ENCODE assay signal across 1 cellular context in genomic region chr11:119095066-119095880, GRCh38.
TF ChIP-seq lines count a peak whose summit lies in the region.

No MANE protein-coding gene starts in this region.

TF ChIP-seq in GM12878, 131 proteins besides CTCF, POLR2A, EP300 and RAD21 (continued from another document and continues in another):
- peak; percentile 88 for TF ChIP-seq IRF3 (IDR thresholded peaks at IDR 0.05)
- peak; percentile 57; the same call in 1 of the 2 replicates for TF ChIP-seq CREM (IDR thresholded peaks at IDR 0.05; ENCODE audit: low read depth)
- TF ChIP-seq, protein P1, sequence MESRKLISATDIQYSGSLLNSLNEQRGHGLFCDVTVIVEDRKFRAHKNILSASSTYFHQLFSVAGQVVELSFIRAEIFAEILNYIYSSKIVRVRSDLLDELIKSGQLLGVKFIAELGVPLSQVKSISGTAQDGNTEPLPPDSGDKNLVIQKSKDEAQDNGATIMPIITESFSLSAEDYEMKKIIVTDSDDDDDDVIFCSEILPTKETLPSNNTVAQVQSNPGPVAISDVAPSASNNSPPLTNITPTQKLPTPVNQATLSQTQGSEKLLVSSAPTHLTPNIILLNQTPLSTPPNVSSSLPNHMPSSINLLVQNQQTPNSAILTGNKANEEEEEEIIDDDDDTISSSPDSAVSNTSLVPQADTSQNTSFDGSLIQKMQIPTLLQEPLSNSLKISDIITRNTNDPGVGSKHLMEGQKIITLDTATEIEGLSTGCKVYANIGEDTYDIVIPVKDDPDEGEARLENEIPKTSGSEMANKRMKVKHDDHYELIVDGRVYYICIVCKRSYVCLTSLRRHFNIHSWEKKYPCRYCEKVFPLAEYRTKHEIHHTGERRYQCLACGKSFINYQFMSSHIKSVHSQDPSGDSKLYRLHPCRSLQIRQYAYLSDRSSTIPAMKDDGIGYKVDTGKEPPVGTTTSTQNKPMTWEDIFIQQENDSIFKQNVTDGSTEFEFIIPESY (IDR thresholded peaks at IDR 0.05), result no peak
- no peak for TF ChIP-seq REST (IDR thresholded peaks at IDR 0.05; ENCODE audit: low read depth, low read length)
- TF ChIP-seq, protein P2, sequence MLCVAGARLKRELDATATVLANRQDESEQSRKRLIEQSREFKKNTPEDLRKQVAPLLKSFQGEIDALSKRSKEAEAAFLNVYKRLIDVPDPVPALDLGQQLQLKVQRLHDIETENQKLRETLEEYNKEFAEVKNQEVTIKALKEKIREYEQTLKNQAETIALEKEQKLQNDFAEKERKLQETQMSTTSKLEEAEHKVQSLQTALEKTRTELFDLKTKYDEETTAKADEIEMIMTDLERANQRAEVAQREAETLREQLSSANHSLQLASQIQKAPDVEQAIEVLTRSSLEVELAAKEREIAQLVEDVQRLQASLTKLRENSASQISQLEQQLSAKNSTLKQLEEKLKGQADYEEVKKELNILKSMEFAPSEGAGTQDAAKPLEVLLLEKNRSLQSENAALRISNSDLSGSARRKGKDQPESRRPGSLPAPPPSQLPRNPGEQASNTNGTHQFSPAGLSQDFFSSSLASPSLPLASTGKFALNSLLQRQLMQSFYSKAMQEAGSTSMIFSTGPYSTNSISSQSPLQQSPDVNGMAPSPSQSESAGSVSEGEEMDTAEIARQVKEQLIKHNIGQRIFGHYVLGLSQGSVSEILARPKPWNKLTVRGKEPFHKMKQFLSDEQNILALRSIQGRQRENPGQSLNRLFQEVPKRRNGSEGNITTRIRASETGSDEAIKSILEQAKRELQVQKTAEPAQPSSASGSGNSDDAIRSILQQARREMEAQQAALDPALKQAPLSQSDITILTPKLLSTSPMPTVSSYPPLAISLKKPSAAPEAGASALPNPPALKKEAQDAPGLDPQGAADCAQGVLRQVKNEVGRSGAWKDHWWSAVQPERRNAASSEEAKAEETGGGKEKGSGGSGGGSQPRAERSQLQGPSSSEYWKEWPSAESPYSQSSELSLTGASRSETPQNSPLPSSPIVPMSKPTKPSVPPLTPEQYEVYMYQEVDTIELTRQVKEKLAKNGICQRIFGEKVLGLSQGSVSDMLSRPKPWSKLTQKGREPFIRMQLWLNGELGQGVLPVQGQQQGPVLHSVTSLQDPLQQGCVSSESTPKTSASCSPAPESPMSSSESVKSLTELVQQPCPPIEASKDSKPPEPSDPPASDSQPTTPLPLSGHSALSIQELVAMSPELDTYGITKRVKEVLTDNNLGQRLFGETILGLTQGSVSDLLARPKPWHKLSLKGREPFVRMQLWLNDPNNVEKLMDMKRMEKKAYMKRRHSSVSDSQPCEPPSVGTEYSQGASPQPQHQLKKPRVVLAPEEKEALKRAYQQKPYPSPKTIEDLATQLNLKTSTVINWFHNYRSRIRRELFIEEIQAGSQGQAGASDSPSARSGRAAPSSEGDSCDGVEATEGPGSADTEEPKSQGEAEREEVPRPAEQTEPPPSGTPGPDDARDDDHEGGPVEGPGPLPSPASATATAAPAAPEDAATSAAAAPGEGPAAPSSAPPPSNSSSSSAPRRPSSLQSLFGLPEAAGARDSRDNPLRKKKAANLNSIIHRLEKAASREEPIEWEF (IDR thresholded peaks at IDR 0.05; ENCODE audit: insufficient replicate concordance, low read depth, low read length), result peak; percentile 36
- no peak for TF ChIP-seq HDAC2 (IDR thresholded peaks at IDR 0.05)
- peak; percentile 96 for TF ChIP-seq FOXM1 (IDR thresholded peaks at IDR 0.05; ENCODE audit: low read depth, low read length)
- TF ChIP-seq HDAC6 (IDR thresholded peaks at IDR 0.05; ENCODE audit: unreplicated experiment), result peak; percentile 96
- TF ChIP-seq KLF5 (IDR thresholded peaks at IDR 0.05; ENCODE audit: partially characterized antibody), result peak; percentile 93
- TF ChIP-seq E2F4 (IDR thresholded peaks at IDR 0.05; ENCODE audit: low read depth, low read length), result peak; percentile 97
- TF ChIP-seq MTA3 (IDR thresholded peaks at IDR 0.05; ENCODE audit: borderline replicate concordance, low read length), result no peak; the same call in 1 of the 2 replicates
- TF ChIP-seq ZNF622 (IDR thresholded peaks at IDR 0.05), result no peak
- TF ChIP-seq IKZF1 (conservative IDR thresholded peaks at IDR 0.05), result peak; percentile 72
- TF ChIP-seq RCOR1 (conservative IDR thresholded peaks at IDR 0.05; ENCODE audit: low read depth, low read length), result 0 out of 2 replicates have a peak, but pooled peaks have one; percentile 70
- no peak for TF ChIP-seq BRCA1 (IDR thresholded peaks at IDR 0.05; ENCODE audit: low read depth, low read length)
- peak; percentile 97 for TF ChIP-seq SIN3A (IDR thresholded peaks at IDR 0.05; ENCODE audit: low read depth, low read length)
- TF ChIP-seq, protein P3, sequence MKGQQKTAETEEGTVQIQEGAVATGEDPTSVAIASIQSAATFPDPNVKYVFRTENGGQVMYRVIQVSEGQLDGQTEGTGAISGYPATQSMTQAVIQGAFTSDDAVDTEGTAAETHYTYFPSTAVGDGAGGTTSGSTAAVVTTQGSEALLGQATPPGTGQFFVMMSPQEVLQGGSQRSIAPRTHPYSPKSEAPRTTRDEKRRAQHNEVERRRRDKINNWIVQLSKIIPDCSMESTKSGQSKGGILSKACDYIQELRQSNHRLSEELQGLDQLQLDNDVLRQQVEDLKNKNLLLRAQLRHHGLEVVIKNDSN (IDR thresholded peaks at IDR 0.05; ENCODE audit: borderline replicate concordance, extremely low read length, insufficient read depth, low read depth, low read length), result no peak
- peak; percentile 96 for TF ChIP-seq CHD2 (IDR thresholded peaks at IDR 0.05; ENCODE audit: borderline replicate concordance, low read depth, low read length)
- no peak for TF ChIP-seq CBX3 (IDR thresholded peaks at IDR 0.05; ENCODE audit: borderline replicate concordance, low read depth)
- peak; percentile 94; the same call in 1 of the 2 replicates for TF ChIP-seq TCF3 (IDR thresholded peaks at IDR 0.05; ENCODE audit: borderline replicate concordance, insufficient read depth, low read depth, low read length)
- TF ChIP-seq KDM1A (IDR thresholded peaks at IDR 0.05; ENCODE audit: borderline replicate concordance), result no peak
- TF ChIP-seq, protein P4, sequence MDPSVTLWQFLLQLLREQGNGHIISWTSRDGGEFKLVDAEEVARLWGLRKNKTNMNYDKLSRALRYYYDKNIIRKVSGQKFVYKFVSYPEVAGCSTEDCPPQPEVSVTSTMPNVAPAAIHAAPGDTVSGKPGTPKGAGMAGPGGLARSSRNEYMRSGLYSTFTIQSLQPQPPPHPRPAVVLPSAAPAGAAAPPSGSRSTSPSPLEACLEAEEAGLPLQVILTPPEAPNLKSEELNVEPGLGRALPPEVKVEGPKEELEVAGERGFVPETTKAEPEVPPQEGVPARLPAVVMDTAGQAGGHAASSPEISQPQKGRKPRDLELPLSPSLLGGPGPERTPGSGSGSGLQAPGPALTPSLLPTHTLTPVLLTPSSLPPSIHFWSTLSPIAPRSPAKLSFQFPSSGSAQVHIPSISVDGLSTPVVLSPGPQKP (IDR thresholded peaks at IDR 0.05; ENCODE audit: low read depth, low read length), result peak; percentile 25; the same call in 1 of the 2 replicates
- no peak for TF ChIP-seq GABPA (IDR thresholded peaks at IDR 0.05; ENCODE audit: low read depth)
- TF ChIP-seq SMAD1 (IDR thresholded peaks at IDR 0.05; ENCODE audit: low read depth, partially characterized antibody), result peak; percentile 96
- TF ChIP-seq ETV6 (conservative IDR thresholded peaks at IDR 0.05 in 1 of 2, IDR thresholded peaks at IDR 0.05 in 1 of 2; ENCODE audit: borderline replicate concordance in 1 of 2, low read depth in 1 of 2), result no peak
- TF ChIP-seq POU2F2 (IDR thresholded peaks at IDR 0.05; ENCODE audit: borderline replicate concordance, low read depth, low read length), result peak; percentile 98
- TF ChIP-seq, protein P5, sequence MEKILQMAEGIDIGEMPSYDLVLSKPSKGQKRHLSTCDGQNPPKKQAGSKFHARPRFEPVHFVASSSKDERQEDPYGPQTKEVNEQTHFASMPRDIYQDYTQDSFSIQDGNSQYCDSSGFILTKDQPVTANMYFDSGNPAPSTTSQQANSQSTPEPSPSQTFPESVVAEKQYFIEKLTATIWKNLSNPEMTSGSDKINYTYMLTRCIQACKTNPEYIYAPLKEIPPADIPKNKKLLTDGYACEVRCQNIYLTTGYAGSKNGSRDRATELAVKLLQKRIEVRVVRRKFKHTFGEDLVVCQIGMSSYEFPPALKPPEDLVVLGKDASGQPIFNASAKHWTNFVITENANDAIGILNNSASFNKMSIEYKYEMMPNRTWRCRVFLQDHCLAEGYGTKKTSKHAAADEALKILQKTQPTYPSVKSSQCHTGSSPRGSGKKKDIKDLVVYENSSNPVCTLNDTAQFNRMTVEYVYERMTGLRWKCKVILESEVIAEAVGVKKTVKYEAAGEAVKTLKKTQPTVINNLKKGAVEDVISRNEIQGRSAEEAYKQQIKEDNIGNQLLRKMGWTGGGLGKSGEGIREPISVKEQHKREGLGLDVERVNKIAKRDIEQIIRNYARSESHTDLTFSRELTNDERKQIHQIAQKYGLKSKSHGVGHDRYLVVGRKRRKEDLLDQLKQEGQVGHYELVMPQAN (conservative IDR thresholded peaks at IDR 0.05), result peak; percentile 94
- no peak for TF ChIP-seq NFXL1 (IDR thresholded peaks at IDR 0.05; ENCODE audit: borderline replicate concordance)
- TF ChIP-seq ATF7 (IDR thresholded peaks at IDR 0.05; ENCODE audit: low read depth), result 0 out of 2 replicates have a peak, but pooled peaks have one; percentile 46
- no peak for TF ChIP-seq ZZZ3 (IDR thresholded peaks at IDR 0.05; ENCODE audit: control insufficient read depth, insufficient read length, low read depth)
- peak; percentile 76 for TF ChIP-seq RB1 (IDR thresholded peaks at IDR 0.05; ENCODE audit: borderline replicate concordance)
- TF ChIP-seq RUNX3 (IDR thresholded peaks at IDR 0.05; ENCODE audit: low read length), result peak; percentile 91
- TF ChIP-seq MEF2B (IDR thresholded peaks at IDR 0.05; ENCODE audit: partially characterized antibody, poor library complexity, severe bottlenecking), result no peak
- TF ChIP-seq ASH2L (IDR thresholded peaks at IDR 0.05; ENCODE audit: borderline replicate concordance, low read depth), result 0 out of 2 replicates have a peak, but pooled peaks have one; percentile 39
- TF ChIP-seq, protein P6, sequence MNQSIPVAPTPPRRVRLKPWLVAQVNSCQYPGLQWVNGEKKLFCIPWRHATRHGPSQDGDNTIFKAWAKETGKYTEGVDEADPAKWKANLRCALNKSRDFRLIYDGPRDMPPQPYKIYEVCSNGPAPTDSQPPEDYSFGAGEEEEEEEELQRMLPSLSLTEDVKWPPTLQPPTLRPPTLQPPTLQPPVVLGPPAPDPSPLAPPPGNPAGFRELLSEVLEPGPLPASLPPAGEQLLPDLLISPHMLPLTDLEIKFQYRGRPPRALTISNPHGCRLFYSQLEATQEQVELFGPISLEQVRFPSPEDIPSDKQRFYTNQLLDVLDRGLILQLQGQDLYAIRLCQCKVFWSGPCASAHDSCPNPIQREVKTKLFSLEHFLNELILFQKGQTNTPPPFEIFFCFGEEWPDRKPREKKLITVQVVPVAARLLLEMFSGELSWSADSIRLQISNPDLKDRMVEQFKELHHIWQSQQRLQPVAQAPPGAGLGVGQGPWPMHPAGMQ (IDR thresholded peaks at IDR 0.05; ENCODE audit: borderline replicate concordance), result no peak
- TF ChIP-seq EZH2 (IDR thresholded peaks at IDR 0.05; ENCODE audit: borderline replicate concordance, control insufficient read depth, low read depth, low read length), result no peak
- no peak for TF ChIP-seq SMC3 (IDR thresholded peaks at IDR 0.05; ENCODE audit: borderline replicate concordance, low read length)
- TF ChIP-seq POLR2AphosphoS2 (IDR thresholded peaks at IDR 0.05; ENCODE audit: low read depth, low read length), result peak; percentile 100
- TF ChIP-seq TAF1 (IDR thresholded peaks at IDR 0.05; ENCODE audit: borderline replicate concordance, low read depth, low read length), result peak; percentile 99
- TF ChIP-seq ZNF24 (IDR thresholded peaks at IDR 0.05), result no peak
- peak; percentile 17; the same call in 1 of the 2 replicates for TF ChIP-seq HCFC1 (IDR thresholded peaks at IDR 0.05; ENCODE audit: low read length)
- peak; percentile 68; the same call in 1 of the 2 replicates for TF ChIP-seq NFYA (IDR thresholded peaks at IDR 0.05; ENCODE audit: borderline replicate concordance, low read depth, low read length)
- TF ChIP-seq MXI1 (IDR thresholded peaks at IDR 0.05; ENCODE audit: low read depth, low read length), result peak; percentile 87
- peak; percentile 51; the same call in 1 of the 2 replicates for TF ChIP-seq ESRRA (IDR thresholded peaks at IDR 0.05; ENCODE audit: low read length)
- no peak for TF ChIP-seq EED (IDR thresholded peaks at IDR 0.05; ENCODE audit: low read depth)
- peak; percentile 100 for TF ChIP-seq PML (IDR thresholded peaks at IDR 0.05; ENCODE audit: low read length)
